Comparison of ENCODE assay signal across 27 cellular contexts in the genomic region with DNA sequence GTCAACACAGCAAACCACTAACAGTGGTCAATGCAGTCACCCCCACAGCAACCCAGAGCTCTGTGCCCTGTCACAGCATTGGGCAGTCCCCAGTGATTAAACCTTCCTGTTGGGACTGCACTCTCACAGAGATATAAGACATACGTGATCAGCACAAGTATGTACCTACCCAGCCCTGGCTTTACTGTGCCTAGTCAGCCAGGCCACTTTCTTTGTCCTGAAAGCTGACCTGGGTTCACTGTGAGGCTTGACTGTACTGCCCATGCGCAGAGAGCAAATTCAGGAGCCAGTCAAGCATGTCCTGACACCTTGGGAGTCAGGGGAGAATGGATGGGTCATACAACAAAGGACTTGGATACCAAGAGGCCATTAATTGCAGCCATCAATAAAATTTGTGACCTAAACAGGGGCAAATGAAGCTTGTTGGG. TPM values are rescaled to one million over a fixed set of nuclear protein-coding genes. Genes with fewer than 3 reads are reported as not detected.
"Had no signal": no experiment of that assay in that cellular context is flagged by ENCODE, and none has a peak within 500 bp of the region (broad histone marks: within the 10 kb centered on the region; RNA-seq: fewer than 3 reads in every experiment).

No MANE protein-coding gene starts in this region.

- DNase-seq: activated CD4-positive, alpha-beta T cell treated with anti-CD3 and anti-CD28 coated beads for 4 hours; activated CD4-positive, alpha-beta T cell treated with anti-CD3 and anti-CD28 coated beads, Interleukin-2, amount 50 U/mL, for 48 hours; activated CD8-positive, alpha-beta memory T cell treated with anti-CD3 and anti-CD28 coated beads, Interleukin-2, amount 50 U/mL, for 48 hours; activated effector memory CD4-positive, alpha-beta T cell treated with anti-CD3 and anti-CD28 coated beads, Interleukin-2, amount 50 U/mL, for 16 hours; activated naive CD4-positive, alpha-beta T cell treated with anti-CD3 and anti-CD28 coated beads, Interleukin-2, amount 50 U/mL, for 16 hours; activated T-cell treated with anti-CD3 and anti-CD28 coated beads, Interleukin-2, amount 50 U/mL, for 48 hours; aorta; dermis blood vessel endothelial cell; effector CD8-positive, alpha-beta T cell; glutamatergic neuron; immature natural killer cell; left ventricle myocardium superior; mammary epithelial cell; naive thymus-derived CD8-positive, alpha-beta T cell; pancreas; right lobe of liver; stimulated activated CD4-positive, alpha-beta T cell treated with anti-CD3 and anti-CD28 coated beads, Interleukin-2, amount 100 ng/mL, for 24 hours; T-helper 9 cell; testis; upper lobe of left lung had no signal

- H3K36me3 ChIP-seq: pancreas, right lobe of liver, upper lobe of left lung had no signal

- H3K27me3 ChIP-seq: hepatocyte, pancreas, right lobe of liver, testis, upper lobe of left lung had no signal

- H2AFZ ChIP-seq: hepatocyte had no signal

- H3K9me3 Mint-ChIP-seq: brain; immature natural killer cell; mesothelial cell of epicardium; naive thymus-derived CD8-positive, alpha-beta T cell; stimulated activated memory B cell treated with anti-CD40 and anti-IgM and Interleukin-4, amounts not matched to agents 10 μg/mL and 1 μg/mL and 100 μg/mL, for 72 hours had no signal

- H3K4me1 ChIP-seq: pancreas, right lobe of liver, testis, upper lobe of left lung had no signal

- H3K79me2 ChIP-seq: hepatocyte had no signal

- H3K27ac Mint-ChIP-seq: brain; immature natural killer cell; mesothelial cell of epicardium; naive thymus-derived CD8-positive, alpha-beta T cell; stimulated activated memory B cell treated with anti-CD40 and anti-IgM and Interleukin-4, amounts not matched to agents 10 μg/mL and 1 μg/mL and 100 μg/mL, for 72 hours had no signal

- H3K27ac ChIP-seq: hepatocyte, pancreas, right lobe of liver, skin epidermis, testis, upper lobe of left lung had no signal

- FAIRE-seq: frontal cortex, pancreas had no signal

- H3K4me3 Mint-ChIP-seq: brain; immature natural killer cell; mesothelial cell of epicardium; naive thymus-derived CD8-positive, alpha-beta T cell; stimulated activated memory B cell treated with anti-CD40 and anti-IgM and Interleukin-4, amounts not matched to agents 10 μg/mL and 1 μg/mL and 100 μg/mL, for 72 hours had no signal

- H3K4me1 Mint-ChIP-seq: mesothelial cell of epicardium had no signal

- H3K4me2 ChIP-seq: hepatocyte had no signal

- H3K4me3 ChIP-seq: hepatocyte, pancreas, right lobe of liver, skin epidermis, testis, upper lobe of left lung had no signal

- H3K36me3 Mint-ChIP-seq: brain; immature natural killer cell; mesothelial cell of epicardium; naive thymus-derived CD8-positive, alpha-beta T cell; stimulated activated memory B cell treated with anti-CD40 and anti-IgM and Interleukin-4, amounts not matched to agents 10 μg/mL and 1 μg/mL and 100 μg/mL, for 72 hours had no signal

- ATAC-seq: left ventricle myocardium superior; naive thymus-derived CD8-positive, alpha-beta T cell; pancreas; right lobe of liver; stimulated activated memory B cell treated with anti-CD40 and anti-IgM and Interleukin-4, amounts not matched to agents 10 μg/mL and 1 μg/mL and 100 μg/mL, for 72 hours had no signal

- H3K9me3 ChIP-seq: pancreas, right lobe of liver, testis, upper lobe of left lung had no signal

RNA-seq across cellular contexts. Expression of a gene that starts 19.8 kb away (rescaled TPM):
- total RNA-seq: naive thymus-derived CD8-positive, alpha-beta T cell; T-helper 1 cell treated with Interleukin-12 subunit alpha and Interleukin-12 subunit beta and Interleukin-4 antibody, amounts not matched to agents 30 ng/mL and 1 ng/mL, for 36 hours had no signal
- polyA plus RNA-seq: immature natural killer cell; naive thymus-derived CD8-positive, alpha-beta T cell had no signal
